Comparison of ENCODE assay signal across 9 cellular contexts in genomic region chr12:25384954-25385216, GRCh38.
DNase-seq lines count a peak whose midpoint lies in the region; ATAC-seq, FAIRE-seq and TF ChIP-seq lines count a peak whose summit lies in the region.
"Had no signal": no experiment of that assay in that cellular context is flagged by ENCODE, and none has a peak within 500 bp of the region (broad histone marks: within the 10 kb centered on the region; RNA-seq: fewer than 3 reads in every experiment).

No MANE protein-coding gene starts in this region.

- H3K9me3 ChIP-seq in adrenal gland (replicated peaks in 1 of 3) (no peaks in the 10 kb centered on the region), testis (no peaks in the 10 kb centered on the region)

- H3K4me3 ChIP-seq in adrenal gland (peak overlapping the region in 2 of 4 donors; percentile 53 to 56), testis (peak overlapping the region; percentile 58 to 88), lower leg skin (ENCODE audit: low read depth, poor library complexity, severe bottlenecking) (no peak overlapping the region)

- H3K4me1 ChIP-seq in adrenal gland (replicated peaks in 1 of 2) = peaks cover 4 to 6% of the 10 kb centered on the region in 2 donors
- H3K4me1 ChIP-seq in testis = no peaks in the 10 kb centered on the region

- H3K9me3 Mint-ChIP-seq in activated CD4-positive, alpha-beta T cell treated with anti-CD3 and anti-CD28 coated beads, Interleukin-2, amount 10 ng/mL, durations not matched to agents 24 days and 14 days = no peaks in the 10 kb centered on the region

- WGBS in adrenal gland, 4 donors = 28 to 44% (median 35%) methylated on average over 9 of the region's 9 CpGs
- 3 to 7% methylated on average over 9 of the region's 9 CpGs for WGBS in testis, 2 donors
- 21 to 23% methylated on average over 9 of the region's 9 CpGs for WGBS in lower leg skin, 2 donors

- H3K4me1 Mint-ChIP-seq in activated CD4-positive, alpha-beta T cell treated with anti-CD3 and anti-CD28 coated beads, Interleukin-2, amount 10 ng/mL, durations not matched to agents 24 days and 14 days = peaks cover 65% of the 10 kb centered on the region

- intact Hi-C loops in activated CD4-positive, alpha-beta T cell treated with anti-CD3 and anti-CD28 coated beads, Interleukin-2, amount 10 ng/mL, durations not matched to agents 24 days and 14 days (cut with micrococcal nuclease) = no loop called here
- intact Hi-C loops in adrenal gland (cut with DNase I) (loop anchor here in 1 of 2 donors (5.0 kb wide), 1 partner anchor 133 kb away; the partner anchor contains the start of gene KRAS), left colon (cut with DNase I, micrococcal nuclease) (no loop called here), testis (cut with DNase I; ENCODE audit: low total_unique reads) (no loop called here), lower leg skin (cut with DNase I; ENCODE audit: low total_unique reads) (no loop called here)

- TF ChIP-seq CTCF in adrenal gland (IDR thresholded peaks at IDR 0.05) (no peak), testis (IDR thresholded peaks at IDR 0.05) (no peak), lower leg skin (IDR thresholded peaks at IDR 0.05) (no peak)

- no peak for FAIRE-seq in GM12891 (lab: Jason Lieb, UNC)

- peak; percentile 63 for DNase-seq in activated CD4-positive, alpha-beta T cell treated with anti-CD3 and anti-CD28 coated beads, Interleukin-2, amount 10 ng/mL, durations not matched to agents 24 days and 14 days
- no peak for DNase-seq in activated CD4-positive, alpha-beta T cell treated with anti-CD3 and anti-CD28 coated beads for 48 hours
- no peak for DNase-seq in adrenal gland
- no peak for DNase-seq in left colon
- no peak for DNase-seq in testis
- DNase-seq in lower leg skin (ENCODE audit: low spot score in 2 of 2) = no peak
- no peak for DNase-seq in CD1c-positive myeloid dendritic cell (ENCODE audit: extremely low spot score)
- DNase-seq in GM12891 (ENCODE audit: insufficient read length, low spot score) = no peak
- DNase-seq: NCI-H187 treated with DMSO at 0.1 percent for 48 hours had no signal

- H3K27ac ChIP-seq in adrenal gland (peak overlapping the region; percentile 95 to 100 (median 99)), testis (peak overlapping the region; percentile 97 to 99)

- H3K36me3 ChIP-seq in adrenal gland (replicated peaks in 1 of 2) (no peaks in the 10 kb centered on the region), testis (ENCODE audit: low read depth, missing control alignments) (no peaks in the 10 kb centered on the region)

- ATAC-seq in left colon = peak; percentile 1

- no peaks in the 10 kb centered on the region for H3K27me3 Mint-ChIP-seq in activated CD4-positive, alpha-beta T cell treated with anti-CD3 and anti-CD28 coated beads, Interleukin-2, amount 10 ng/mL, durations not matched to agents 24 days and 14 days

- TF ChIP-seq POLR2A in adrenal gland (IDR thresholded peaks at IDR 0.05) (peak in 1 of 2 donors; percentile 17), testis (IDR thresholded peaks at IDR 0.05) (no peak), lower leg skin (IDR thresholded peaks at IDR 0.05) (no peak), GM12891 (IDR thresholded peaks at IDR 0.05; ENCODE audit: low read depth, low read length) (no peak)

- no peaks in the 10 kb centered on the region for H3K36me3 Mint-ChIP-seq in activated CD4-positive, alpha-beta T cell treated with anti-CD3 and anti-CD28 coated beads, Interleukin-2, amount 10 ng/mL, durations not matched to agents 24 days and 14 days (ENCODE audit: low read depth)

- peak overlapping the region; percentile 98 for H3K27ac Mint-ChIP-seq in activated CD4-positive, alpha-beta T cell treated with anti-CD3 and anti-CD28 coated beads, Interleukin-2, amount 10 ng/mL, durations not matched to agents 24 days and 14 days

- H3K4me3 Mint-ChIP-seq in activated CD4-positive, alpha-beta T cell treated with anti-CD3 and anti-CD28 coated beads, Interleukin-2, amount 10 ng/mL, durations not matched to agents 24 days and 14 days = peak overlapping the region; percentile 92

- no peaks in the 10 kb centered on the region for H3K27me3 ChIP-seq in adrenal gland
- no peaks in the 10 kb centered on the region for H3K27me3 ChIP-seq in testis

TF ChIP-seq in GM12891, 5 proteins besides CTCF, POLR2A, EP300 and RAD21:
- no peak for TF ChIP-seq SPI1 (IDR thresholded peaks at IDR 0.05; ENCODE audit: low read depth, low read length)
- TF ChIP-seq POU2F2 (IDR thresholded peaks at IDR 0.05; ENCODE audit: low read depth, low read length) = no peak
